Comparison of ENCODE assay signal across 16 cellular contexts in genomic region chr5:64947801-64948200, GRCh38.
DNase-seq lines count a peak whose midpoint lies in the region; ATAC-seq, FAIRE-seq and TF ChIP-seq lines count a peak whose summit lies in the region.
"Had no signal": no experiment of that assay in that cellular context is flagged by ENCODE, and none has a peak within 500 bp of the region (broad histone marks: within the 10 kb centered on the region; RNA-seq: fewer than 3 reads in every experiment).

No MANE protein-coding gene starts in this region.

- H3K27ac ChIP-seq in SK-N-SH (ENCODE audit: low read depth in 2 of 2, low read length in 1 of 2) (no peak overlapping the region; a peak in 1 of 4 replicates), keratinocyte (ENCODE audit: control insufficient read depth, insufficient read depth, low read length) (no peak overlapping the region), Karpas-422 (ENCODE audit: low read length) (no peak overlapping the region)
- H3K27ac ChIP-seq: BLaER1 had no signal

- H3K4me2 ChIP-seq in SK-N-SH (no peak overlapping the region), keratinocyte (ENCODE audit: control insufficient read depth, extremely low read depth, insufficient read depth, low read depth, low read length) (no peak overlapping the region), Karpas-422 (ENCODE audit: low read depth, low read length, poor library complexity, severe bottlenecking) (no peak overlapping the region)
- H3K4me2 ChIP-seq: BLaER1 had no signal

- no peak for TF ChIP-seq RAD21 in SK-N-SH (IDR thresholded peaks at IDR 0.05; ENCODE audit: low read length)

- no peak for DNase-seq in SK-N-SH
- peak; percentile 21 for DNase-seq in NCI-H82 treated with DMSO at 0.1 percent for 48 hours (lab: John Stamatoyannopoulos, UW; ENCODE audit: unreplicated experiment)
- no peak for DNase-seq in keratinocyte (ENCODE audit: low read depth, low spot score)
- DNase-seq in Karpas-422: no peak
- no peak for DNase-seq in SW480 (ENCODE audit: low spot score)
- no peak for DNase-seq in DMS 273 (lab: John Stamatoyannopoulos, UW; ENCODE audit: unreplicated experiment)
- DNase-seq: 8988T; CD4-positive, alpha-beta memory T cell; GF-D8; GOT3; H7; HFFc6 had no signal

- H3K9me2 ChIP-seq in SK-N-SH (0 out of 2 replicates have a peak, but pooled peaks cover 4% of the 10 kb centered on the region), Karpas-422 (replicated peaks; ENCODE audit: insufficient read depth, low read length) (no peaks in the 10 kb centered on the region)

- FAIRE-seq in keratinocyte (lab: Jason Lieb, UNC): peak; percentile 20
- FAIRE-seq: HepG2 had no signal

- H3K4me3 ChIP-seq in SK-N-SH (ENCODE audit: low read depth in 2 of 2, low read length in 1 of 2) (no peak overlapping the region), keratinocyte (ENCODE audit: control insufficient read depth in 2 of 3, extremely low read depth in 1 of 3, insufficient read depth in 2 of 3, low read depth in 1 of 3, low read length in 3 of 3) (no peak overlapping the region), Karpas-422 (ENCODE audit: low read length) (no peak overlapping the region)
- H3K4me3 ChIP-seq: BLaER1 had no signal

- no peak for TF ChIP-seq CTCF in SK-N-SH (IDR thresholded peaks at IDR 0.05)
- no peak for TF ChIP-seq CTCF in keratinocyte (optimal IDR thresholded peaks at IDR 0.05 in 1 of 3, IDR thresholded peaks at IDR 0.05 in 1 of 3, conservative IDR thresholded peaks at IDR 0.05 in 1 of 3; ENCODE audit: extremely low read depth in 1 of 3, insufficient read depth in 2 of 3, low read length in 3 of 3)

- ATAC-seq in SK-N-SH treated with all-trans-retinoic acid at 6 μM for 48 hours: no peak
- ATAC-seq: HCT116, HepG2 had no signal

- peaks cover 0 to 3% of the 10 kb centered on the region in 2 experiments for H3K36me3 ChIP-seq in SK-N-SH (replicated peaks in 1 of 2; ENCODE audit: control insufficient read depth in 1 of 2, insufficient read depth in 2 of 2, low read length in 1 of 2)
- no peaks in the 10 kb centered on the region for H3K36me3 ChIP-seq in keratinocyte (ENCODE audit: control insufficient read depth in 2 of 2, extremely low read depth in 1 of 2, insufficient read depth in 2 of 2, low read length in 2 of 2)
- no peaks in the 10 kb centered on the region for H3K36me3 ChIP-seq in Karpas-422 (ENCODE audit: insufficient read depth, low read length)
- H3K36me3 ChIP-seq: BLaER1 had no signal

- dilution Hi-C loops in keratinocyte (cut with MboI; ENCODE audit: extremely low pct_ligation_motif_present, low sequenced_read_pairs): no loop called here

- no peaks in the 10 kb centered on the region for H4K20me1 ChIP-seq in SK-N-SH (ENCODE audit: insufficient read depth)
- H4K20me1 ChIP-seq in keratinocyte (ENCODE audit: control insufficient read depth, extremely low read depth, insufficient read depth, low read length): no peaks in the 10 kb centered on the region
- 0 out of 2 replicates have a peak, but pooled peaks cover 5% of the 10 kb centered on the region for H4K20me1 ChIP-seq in Karpas-422 (ENCODE audit: insufficient read depth, low read depth, low read length)
- H4K20me1 ChIP-seq: BLaER1 had no signal

- peaks cover 0 to 7% of the 10 kb centered on the region in 2 experiments; a peak in 3 of 4 replicates for H3K4me1 ChIP-seq in SK-N-SH (ENCODE audit: control insufficient read depth in 1 of 2, insufficient read depth in 2 of 2, low read depth in 1 of 2, low read length in 1 of 2)
- H3K4me1 ChIP-seq in keratinocyte (ENCODE audit: control insufficient read depth, extremely low read depth, insufficient read depth, low read length): no peaks in the 10 kb centered on the region
- no peaks in the 10 kb centered on the region for H3K4me1 ChIP-seq in Karpas-422 (ENCODE audit: low read length)
- H3K4me1 ChIP-seq: BLaER1 had no signal

- TF ChIP-seq EP300 in SK-N-SH (IDR thresholded peaks at IDR 0.05; ENCODE audit: borderline replicate concordance in 1 of 2, low read depth in 1 of 2, low read length in 1 of 2): no peak

- H3K79me2 ChIP-seq in SK-N-SH (ENCODE audit: insufficient read depth): no peaks in the 10 kb centered on the region
- H3K79me2 ChIP-seq in keratinocyte (ENCODE audit: control insufficient read depth, insufficient read depth, low read length): no peaks in the 10 kb centered on the region
- H3K79me2 ChIP-seq in Karpas-422 (ENCODE audit: low read length): no peaks in the 10 kb centered on the region

- H3K27me3 ChIP-seq in SK-N-SH (ENCODE audit: insufficient read depth) (no peaks in the 10 kb centered on the region), keratinocyte (ENCODE audit: control insufficient read depth, extremely low read depth, insufficient read depth, low read length) (no peaks in the 10 kb centered on the region), Karpas-422 (ENCODE audit: low read length) (no peaks in the 10 kb centered on the region)
- H3K27me3 ChIP-seq: BLaER1 had no signal

- H3K9ac ChIP-seq in SK-N-SH (no peak overlapping the region), keratinocyte (ENCODE audit: control insufficient read depth, extremely low read depth, insufficient read depth, low read length) (no peak overlapping the region), Karpas-422 (ENCODE audit: low read length) (no peak overlapping the region)
- H3K9ac ChIP-seq: BLaER1 had no signal

- H3K9me1 ChIP-seq in keratinocyte (ENCODE audit: control insufficient read depth, extremely low read depth, insufficient read depth, low read length): no peaks in the 10 kb centered on the region

- no peaks in the 10 kb centered on the region for H3F3A ChIP-seq in SK-N-SH (replicated peaks; ENCODE audit: insufficient read depth)

- H2AFZ ChIP-seq in SK-N-SH (ENCODE audit: low read depth): no peak overlapping the region
- H2AFZ ChIP-seq in keratinocyte (ENCODE audit: control insufficient read depth, low read length): no peak overlapping the region
- no peak overlapping the region for H2AFZ ChIP-seq in Karpas-422 (ENCODE audit: low read length)

- H3K9me3 ChIP-seq in SK-N-SH: peaks cover under 1% of the 10 kb centered on the region; the same call in 1 of the 2 replicates
- no peaks in the 10 kb centered on the region for H3K9me3 ChIP-seq in keratinocyte (ENCODE audit: control insufficient read depth, low read depth, low read length)
- no peaks in the 10 kb centered on the region for H3K9me3 ChIP-seq in Karpas-422 (ENCODE audit: low read length)
- H3K9me3 ChIP-seq: BLaER1 had no signal

- CTCF ChIA-PET in SK-N-SH (lab: Yijun Ruan, JAX): interaction anchor here (1.0 to 4.4 kb wide), 5 partner anchors 10 to 535 kb away, joined by 3 to 23 read pairs (median 8); no protein-coding TSS in a partner anchor

- POLR2A ChIA-PET in SK-N-SH (lab: Yijun Ruan, JAX): no interaction called here

TF ChIP-seq in SK-N-SH, 30 proteins besides CTCF, POLR2A, EP300 and RAD21:
- TF ChIP-seq JUND (IDR thresholded peaks at IDR 0.05) (no peak), FOXM1 (IDR thresholded peaks at IDR 0.05; ENCODE audit: low read depth) (no peak), PBX3 (IDR thresholded peaks at IDR 0.05) (peak; percentile 9; the same call in 1 of the 2 replicates)

TF ChIP-seq in SK-N-SH treated with all-trans-retinoic acid at 6 μM for 48 hours, 23 proteins besides CTCF, POLR2A, EP300 and RAD21 (continues in another document):
- TF ChIP-seq CSRNP3 (CRISPR knock-in tag; IDR thresholded peaks at IDR 0.05) (no peak), ISL1 (CRISPR knock-in tag; IDR thresholded peaks at IDR 0.05) (no peak), TSHZ2 (CRISPR knock-in tag; IDR thresholded peaks at IDR 0.05) (no peak)
